Comparison of ENCODE assay signal across 24 cellular contexts in genomic region chrX:139982856-139983255, GRCh38. TPM values are rescaled to one million over a fixed set of nuclear protein-coding genes. Genes with fewer than 3 reads are reported as not detected.
DNase-seq lines count a peak whose midpoint lies in the region; ATAC-seq, FAIRE-seq and TF ChIP-seq lines count a peak whose summit lies in the region.
"Had no signal": no experiment of that assay in that cellular context is flagged by ENCODE, and none has a peak within 500 bp of the region (broad histone marks: within the 10 kb centered on the region; RNA-seq: fewer than 3 reads in every experiment).

No MANE protein-coding gene starts in this region.

- H3K4me2 ChIP-seq in astrocyte (ENCODE audit: low read length): no peak overlapping the region
- H3K4me2 ChIP-seq: A549; BLaER1 treated with 17β-estradiol and CSF1 and Interleukin-3, amounts not matched to agents 10 nM and 100 nM had no signal

- peak; percentile 70 for ATAC-seq in left lobe of liver
- ATAC-seq: A549; CD8-positive, alpha-beta T cell had no signal

- no peaks in the 10 kb centered on the region for H3K36me3 ChIP-seq in astrocyte (ENCODE audit: insufficient read depth, low read length)
- H3K36me3 ChIP-seq: BLaER1 treated with 17β-estradiol and CSF1 and Interleukin-3, amounts not matched to agents 10 nM and 100 nM had no signal

- in situ Hi-C loops in GM13976 (cut with MboI; ENCODE audit: low sequenced_read_pairs, unreplicated experiment): no loop called here

- no peak overlapping the region for H3K27ac ChIP-seq in astrocyte (ENCODE audit: low read depth, low read length)
- H3K27ac ChIP-seq: 22Rv1; A549; BLaER1 treated with 17β-estradiol and CSF1 and Interleukin-3, amounts not matched to agents 10 nM and 100 nM; C4-2B had no signal

- H3K4me1 ChIP-seq in astrocyte (ENCODE audit: insufficient read depth, low read length): no peaks in the 10 kb centered on the region
- H3K4me1 ChIP-seq: A549; BLaER1 treated with 17β-estradiol and CSF1 and Interleukin-3, amounts not matched to agents 10 nM and 100 nM; Caco-2 had no signal

- H3K4me1 Mint-ChIP-seq in astrocyte (ENCODE audit: low read depth, unreplicated experiment) (no peaks in the 10 kb centered on the region), progenitor cell of endocrine pancreas (ENCODE audit: low read depth) (no peaks in the 10 kb centered on the region)
- H3K4me1 Mint-ChIP-seq: B cell had no signal

- peak; percentile 89 for FAIRE-seq in astrocyte (lab: Jason Lieb, UNC)
- FAIRE-seq: A549, D721Med, G401.6, GM12891, GM18507 had no signal

- TF ChIP-seq CTCF in astrocyte (IDR thresholded peaks at IDR 0.05; ENCODE audit: insufficient read depth, low read depth, low read length) (no peak), progenitor cell of endocrine pancreas (IDR thresholded peaks at IDR 0.05; ENCODE audit: unreplicated experiment) (no peak), GM13976 (IDR thresholded peaks at IDR 0.05; ENCODE audit: borderline replicate concordance, control extremely low read depth, extremely low read depth, insufficient read depth, missing control alignments) (no peak)

- H3K79me2 ChIP-seq in astrocyte (ENCODE audit: insufficient read depth, low read length): no peaks in the 10 kb centered on the region

- H3K9ac ChIP-seq in astrocyte (ENCODE audit: low read length): no peak overlapping the region
- H3K9ac ChIP-seq: BLaER1 treated with 17β-estradiol and CSF1 and Interleukin-3, amounts not matched to agents 10 nM and 100 nM had no signal

- H3K4me3 Mint-ChIP-seq in astrocyte (ENCODE audit: unreplicated experiment): no peak overlapping the region
- H3K4me3 Mint-ChIP-seq in progenitor cell of endocrine pancreas (ENCODE audit: low read depth): no peak overlapping the region
- H3K4me3 Mint-ChIP-seq: B cell; CD4-positive, alpha-beta T cell; CD8-positive, alpha-beta T cell had no signal

- H3K27ac Mint-ChIP-seq in astrocyte (ENCODE audit: unreplicated experiment) (no peak overlapping the region), progenitor cell of endocrine pancreas (peak overlapping the region; percentile 23)
- H3K27ac Mint-ChIP-seq: B cell; CD4-positive, alpha-beta T cell; CD8-positive, alpha-beta T cell had no signal

- no peak overlapping the region for H2AFZ ChIP-seq in astrocyte (ENCODE audit: low read depth, low read length)

- H3K27me3 Mint-ChIP-seq in astrocyte (ENCODE audit: low read depth, unreplicated experiment) (no peaks in the 10 kb centered on the region), progenitor cell of endocrine pancreas (peaks cover 9% of the 10 kb centered on the region)
- H3K27me3 Mint-ChIP-seq: B cell; CD4-positive, alpha-beta T cell had no signal

- H3K9me3 Mint-ChIP-seq in astrocyte (ENCODE audit: unreplicated experiment) (no peaks in the 10 kb centered on the region), progenitor cell of endocrine pancreas (ENCODE audit: low read depth) (no peaks in the 10 kb centered on the region)
- H3K9me3 Mint-ChIP-seq: CD4-positive, alpha-beta T cell; CD8-positive, alpha-beta T cell had no signal

- no peaks in the 10 kb centered on the region for H4K20me1 ChIP-seq in astrocyte (ENCODE audit: insufficient read depth, low read length)
- H4K20me1 ChIP-seq: BLaER1 treated with 17β-estradiol and CSF1 and Interleukin-3, amounts not matched to agents 10 nM and 100 nM had no signal

- peak; percentile 12 for DNase-seq in NCI-H748 (lab: John Stamatoyannopoulos, UW; ENCODE audit: unreplicated experiment)
- no peak for DNase-seq in NCI-H748 treated with DMSO at 0.1 percent for 48 hours (lab: John Stamatoyannopoulos, UW)
- DNase-seq in astrocyte (ENCODE audit: low read depth): no peak
- no peak for DNase-seq in left lobe of liver (ENCODE audit: low spot score)
- no peak for DNase-seq in progenitor cell of endocrine pancreas (ENCODE audit: low spot score, unreplicated experiment)
- DNase-seq in GM13976 (ENCODE audit: low spot score): no peak
- DNase-seq in amygdala (lab: John Stamatoyannopoulos, UW): no peak
- DNase-seq: AML-193; Caco-2; Calu3; CD4-positive, alpha-beta T cell; CD8-positive, alpha-beta T cell; DMS79 treated with DMSO at 0.1 percent for 48 hours; GF-D8 had no signal

- no peaks in the 10 kb centered on the region for H3K9me3 ChIP-seq in astrocyte (ENCODE audit: insufficient read depth, low read depth, low read length)
- H3K9me3 ChIP-seq: A549; BLaER1 treated with 17β-estradiol and CSF1 and Interleukin-3, amounts not matched to agents 10 nM and 100 nM; Caco-2 had no signal

- H3K27me3 ChIP-seq in astrocyte (ENCODE audit: insufficient read depth, low read length): no peaks in the 10 kb centered on the region

- H3K4me3 ChIP-seq in astrocyte (ENCODE audit: insufficient read depth, low read depth, low read length): no peak overlapping the region
- H3K4me3 ChIP-seq: A549; BLaER1 treated with 17β-estradiol and CSF1 and Interleukin-3, amounts not matched to agents 10 nM and 100 nM had no signal

- no peaks in the 10 kb centered on the region for H3K36me3 Mint-ChIP-seq in astrocyte (ENCODE audit: low read depth, unreplicated experiment)
- H3K36me3 Mint-ChIP-seq in progenitor cell of endocrine pancreas (ENCODE audit: insufficient read depth): no peaks in the 10 kb centered on the region
- H3K36me3 Mint-ChIP-seq: CD8-positive, alpha-beta T cell had no signal

RNA-seq across cellular contexts. Expression of gene CXorf66, which starts 17.5 kb away (rescaled TPM):
- total RNA-seq in astrocyte (not detected in 2 replicates), left lobe of liver (not detected), progenitor cell of endocrine pancreas (not detected in 2 replicates)
- total RNA-seq: A172; B cell; Caco-2; Calu3; CD4-positive, alpha-beta T cell; CD8-positive, alpha-beta T cell had no signal

RNA-seq across cellular contexts. Expression of gene ATP11C, which starts 50.0 kb away (rescaled TPM):
- total RNA-seq in astrocyte (20.1 and 24.6 TPM in 2 replicates), left lobe of liver (29.3 TPM), progenitor cell of endocrine pancreas (36.5 and 38.3 TPM in 2 replicates)
